ENCODE assay signal across 17 cellular contexts in the genomic region with DNA sequence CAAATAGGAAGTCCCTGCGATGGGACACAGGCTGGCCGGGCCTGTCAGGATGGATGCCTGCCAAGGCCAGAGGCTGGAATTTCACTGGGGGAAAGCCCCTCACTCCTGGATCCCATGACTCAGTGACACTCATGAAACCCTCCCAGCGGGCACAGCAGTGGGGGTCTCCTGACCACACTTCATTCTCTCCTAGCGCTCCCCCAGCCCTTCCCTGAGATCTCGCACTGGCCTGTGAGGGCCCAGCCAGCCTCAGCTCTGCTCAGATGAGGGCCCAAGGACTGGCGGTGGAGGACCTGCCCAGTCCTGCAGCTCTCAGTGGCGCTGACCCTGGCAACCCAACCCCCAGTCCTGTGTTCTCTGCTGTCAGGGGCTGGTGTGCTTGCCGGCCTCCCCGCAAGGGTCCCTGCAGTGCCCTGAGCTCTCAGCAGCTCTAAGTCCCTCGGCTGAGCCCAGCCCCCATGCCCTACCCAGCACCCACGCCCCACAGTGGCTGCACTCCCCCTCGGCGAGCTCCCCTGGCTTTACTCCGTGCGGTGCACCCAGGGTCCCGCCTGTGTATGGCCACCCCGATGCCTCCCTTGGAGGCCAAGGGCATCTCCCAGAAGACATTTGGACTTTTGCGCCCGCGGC.
"Had no signal": no experiment of that assay in that cellular context is flagged by ENCODE, and none has a peak within 500 bp of the region (broad histone marks: within the 10 kb centered on the region; RNA-seq: fewer than 3 reads in every experiment).

No MANE protein-coding gene starts in this region.

- H3K4me1 Mint-ChIP-seq: activated naive CD8-positive, alpha-beta T cell treated with anti-CD3 and anti-CD28 coated beads, Interleukin-2, amount 10 ng/mL, durations not matched to agents 7 days and 5 days; memory B cell had no signal

- H3K4me3 Mint-ChIP-seq: activated CD4-positive, alpha-beta memory T cell treated with anti-CD3 and anti-CD28 coated beads for 36 hours; activated naive CD8-positive, alpha-beta T cell treated with anti-CD3 and anti-CD28 coated beads, Interleukin-2, amount 10 ng/mL, durations not matched to agents 7 days and 5 days; memory B cell; stimulated activated naive CD8-positive, alpha-beta T cell treated with anti-CD3 and anti-CD28 coated beads, Interleukin-15, Interleukin-2, amounts not matched to agents 100 ng/mL and 50 ng/mL, for 24 hours had no signal

- H3K36me3 ChIP-seq: pancreas, transverse colon, vagina had no signal

- H3K4me1 ChIP-seq: body of pancreas, pancreas, vagina had no signal

- H3K27ac Mint-ChIP-seq: activated CD4-positive, alpha-beta memory T cell treated with anti-CD3 and anti-CD28 coated beads for 36 hours; activated naive CD8-positive, alpha-beta T cell treated with anti-CD3 and anti-CD28 coated beads, Interleukin-2, amount 10 ng/mL, durations not matched to agents 7 days and 5 days; memory B cell; stimulated activated naive CD8-positive, alpha-beta T cell treated with anti-CD3 and anti-CD28 coated beads, Interleukin-15, Interleukin-2, amounts not matched to agents 100 ng/mL and 50 ng/mL, for 24 hours had no signal

- H3K27me3 Mint-ChIP-seq: stimulated activated naive CD8-positive, alpha-beta T cell treated with anti-CD3 and anti-CD28 coated beads, Interleukin-15, Interleukin-2, amounts not matched to agents 100 ng/mL and 50 ng/mL, for 24 hours had no signal

- H3K9me3 Mint-ChIP-seq: activated CD4-positive, alpha-beta memory T cell treated with anti-CD3 and anti-CD28 coated beads for 36 hours; activated naive CD8-positive, alpha-beta T cell treated with anti-CD3 and anti-CD28 coated beads, Interleukin-2, amount 10 ng/mL, durations not matched to agents 7 days and 5 days; memory B cell; stimulated activated naive CD8-positive, alpha-beta T cell treated with anti-CD3 and anti-CD28 coated beads, Interleukin-15, Interleukin-2, amounts not matched to agents 100 ng/mL and 50 ng/mL, for 24 hours had no signal

- ATAC-seq: body of pancreas, left lobe of liver, pancreas had no signal

- DNase-seq: activated CD4-positive, alpha-beta memory T cell treated with anti-CD3 and anti-CD28 coated beads for 36 hours; activated CD4-positive, alpha-beta T cell treated with anti-CD3 and anti-CD28 coated beads for 4 hours; activated naive CD8-positive, alpha-beta T cell treated with anti-CD3 and anti-CD28 coated beads, Interleukin-2, amount 10 ng/mL, durations not matched to agents 7 days and 5 days; amygdala; body of pancreas; caudate nucleus; dorsolateral prefrontal cortex; foreskin fibroblast; hippocampal formation; T-helper 2 cell; transverse colon had no signal

- H3K27ac ChIP-seq: body of pancreas, dorsolateral prefrontal cortex, epithelial cell of prostate, pancreas, transverse colon, vagina had no signal

- H3K27me3 ChIP-seq: body of pancreas, pancreas, transverse colon, vagina had no signal

- H3K9me3 ChIP-seq: body of pancreas, pancreas, transverse colon, vagina had no signal

- H3K36me3 Mint-ChIP-seq: activated CD4-positive, alpha-beta memory T cell treated with anti-CD3 and anti-CD28 coated beads for 36 hours; activated naive CD8-positive, alpha-beta T cell treated with anti-CD3 and anti-CD28 coated beads, Interleukin-2, amount 10 ng/mL, durations not matched to agents 7 days and 5 days; memory B cell had no signal

- H3K4me3 ChIP-seq: body of pancreas, dorsolateral prefrontal cortex, pancreas, transverse colon, vagina had no signal
